18 cellular contexts compared by ENCODE assay signal in the genomic region with DNA sequence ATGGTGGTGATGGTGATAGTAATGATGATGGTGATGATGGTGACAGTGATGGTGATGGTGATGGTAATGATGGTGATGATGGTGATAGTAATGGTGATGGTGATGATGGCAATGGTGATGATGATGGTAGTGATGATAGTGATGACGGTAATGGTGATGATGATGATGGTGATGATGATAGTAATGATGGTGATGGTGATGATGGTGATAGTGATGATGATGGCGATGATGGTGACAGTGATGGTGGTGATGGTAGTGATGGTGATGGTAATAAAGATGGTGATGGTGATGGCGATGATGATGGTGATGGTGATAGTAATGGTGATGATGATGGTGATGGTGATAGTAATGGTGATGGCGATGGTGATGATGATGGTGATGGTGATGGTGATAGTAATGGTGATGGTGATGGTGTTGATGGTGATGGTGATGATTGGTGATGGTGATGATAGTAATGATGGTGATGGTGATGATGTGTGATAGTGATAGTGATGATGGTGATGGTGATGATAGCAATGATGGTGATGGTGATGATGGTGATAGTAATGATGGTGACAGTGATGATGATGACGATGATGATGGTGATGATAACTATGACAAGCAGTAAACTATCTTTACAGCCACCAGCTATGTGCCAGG. TPM values are rescaled to one million over a fixed set of nuclear protein-coding genes. Genes with fewer than 3 reads are reported as not detected.
DNase-seq lines count a peak whose midpoint lies in the region; ATAC-seq, FAIRE-seq and TF ChIP-seq lines count a peak whose summit lies in the region.
"Had no signal": no experiment of that assay in that cellular context is flagged by ENCODE, and none has a peak within 500 bp of the region (broad histone marks: within the 10 kb centered on the region; RNA-seq: fewer than 3 reads in every experiment).

No MANE protein-coding gene starts in this region.

- H2BK5ac ChIP-seq in IMR-90 (ENCODE audit: low read depth, low read length, poor library complexity, severe bottlenecking) (peak overlapping the region; percentile 47), H1 (ENCODE audit: low read depth, low read length) (no peak overlapping the region; the same call in 1 of the 2 replicates)

- in situ Hi-C loops in IMR-90 (cut with MboI; ENCODE audit: low sequenced_read_pairs): no loop called here

- no peak overlapping the region for H2BK120ac ChIP-seq in IMR-90 (ENCODE audit: low read depth, low read length)
- H2BK120ac ChIP-seq in H1 (replicated peaks; ENCODE audit: low read depth, low read length): no peak overlapping the region

- CTCF ChIA-PET in HEK293 (lab: Yijun Ruan, JAX) (interaction anchor here (1.3 kb wide), 1 partner anchor 22 kb away, joined by 5 read pairs; no protein-coding TSS in a partner anchor), IMR-90 (lab: Yijun Ruan, JAX) (no interaction called here), H1 (lab: Charles Lee; ENCODE audit: partially characterized antibody) (interaction anchor here (0.9 kb wide), 1 partner anchor 53 kb away, joined by 3 read pairs; no protein-coding TSS in a partner anchor)

- H3K23me2 ChIP-seq in H1 (ENCODE audit: low read depth, low read length): peaks cover 11% of the 10 kb centered on the region; the same call in 1 of the 2 replicates

- H2AK5ac ChIP-seq in IMR-90 (ENCODE audit: low read depth, low read length) (no peak overlapping the region), H1 (ENCODE audit: low read depth, low read length) (peak overlapping the region; percentile 85; the same call in 1 of the 2 replicates)

- intact Hi-C loops in IMR-90 (cut with micrococcal nuclease): no loop called here

- H3K9me1 ChIP-seq in IMR-90 (ENCODE audit: insufficient read depth, low read length): peaks cover 24% of the 10 kb centered on the region

- H3K4me3 ChIP-seq in HEK293 (ENCODE audit: low read depth, low read length) (no peak overlapping the region), IMR-90 (ENCODE audit: insufficient read depth, low read depth, low read length) (no peak overlapping the region), H1 (ENCODE audit: extremely low read depth in 1 of 4, insufficient read depth in 2 of 4, low read depth in 3 of 4, low read length in 4 of 4) (no peak overlapping the region)
- H3K4me3 ChIP-seq: GM23338 had no signal

- BruUV-seq in IMR-90 (replicated peaks; lab: Mats Ljungman, UMichigan): no TSS peak

- no peak overlapping the region for H3K14ac ChIP-seq in IMR-90 (replicated peaks; ENCODE audit: low read depth, low read length)
- no peak overlapping the region for H3K14ac ChIP-seq in H1 (ENCODE audit: insufficient read length)

- no peak overlapping the region for H3K9ac ChIP-seq in IMR-90 (ENCODE audit: low read depth, low read length)
- H3K9ac ChIP-seq in H1 (replicated peaks in 1 of 4; ENCODE audit: extremely low read depth in 1 of 4, low read depth in 3 of 4, low read length in 3 of 4): no peak overlapping the region

- no peak overlapping the region for H3K27ac ChIP-seq in HEK293 (ENCODE audit: extremely low read depth, low read depth, low read length)
- H3K27ac ChIP-seq in IMR-90 (ENCODE audit: insufficient read depth, low read length): no peak overlapping the region
- H3K27ac ChIP-seq in H1 (ENCODE audit: low read depth, low read length): no peak overlapping the region

- H2AFZ ChIP-seq in IMR-90 (replicated peaks; ENCODE audit: low read length, poor library complexity) (no peak overlapping the region), H1 (ENCODE audit: low read length) (no peak overlapping the region)
- H2AFZ ChIP-seq: GM23338 had no signal

- H3K56ac ChIP-seq in IMR-90 (ENCODE audit: extremely low read depth, insufficient read depth, low read length) (no peak overlapping the region), H1 (replicated peaks; ENCODE audit: insufficient read length, low read depth, low read length) (peak overlapping the region; percentile 99)

- TF ChIP-seq POLR2A in IMR-90 (IDR thresholded peaks at IDR 0.05; ENCODE audit: low read depth, low read length) (no peak), H1 (IDR thresholded peaks at IDR 0.05; ENCODE audit: control extremely low read depth in 1 of 2, low read depth in 2 of 2, low read length in 2 of 2) (no peak)

- H4K91ac ChIP-seq in IMR-90 (ENCODE audit: insufficient read depth, low read depth, low read length) (no peak overlapping the region), H1 (replicated peaks; ENCODE audit: insufficient read length, low read length) (peak overlapping the region; percentile 74)

- POLR2A ChIA-PET in HEK293 (lab: Yijun Ruan, JAX) (no interaction called here), IMR-90 (lab: Charles Lee; ENCODE audit: unreplicated experiment) (no interaction called here), H1 (lab: Charles Lee; ENCODE audit: partially characterized antibody) (interaction anchor here (3.1 kb wide), 1 partner anchor 14 kb away, joined by 15 read pairs; no protein-coding TSS in a partner anchor)

- no peak overlapping the region for H4K5ac ChIP-seq in IMR-90 (ENCODE audit: low read depth, low read length)
- H4K5ac ChIP-seq in H1 (ENCODE audit: insufficient read length, low read depth, low read length): no peak overlapping the region

- H3K27me3 ChIP-seq in IMR-90 (ENCODE audit: control insufficient read depth, insufficient read depth, low read length) (no peaks in the 10 kb centered on the region), H1 (replicated peaks in 1 of 4; ENCODE audit: control insufficient read depth in 3 of 4, extremely low read depth in 1 of 4, insufficient read depth in 3 of 4, low read length in 3 of 4) (no peaks in the 10 kb centered on the region)

- no peaks in the 10 kb centered on the region for H3K9me3 ChIP-seq in HEK293 (ENCODE audit: control insufficient read depth, insufficient read depth, low read depth, low read length)
- peaks cover 3% of the 10 kb centered on the region for H3K9me3 ChIP-seq in IMR-90 (ENCODE audit: control insufficient read depth, insufficient read depth, low read length)
- no peaks in the 10 kb centered on the region; a peak in 2 of 4 replicates for H3K9me3 ChIP-seq in H1 (ENCODE audit: insufficient read depth in 2 of 2, low read depth in 1 of 2, low read length in 1 of 2)

- no peak overlapping the region for H3K23ac ChIP-seq in IMR-90 (ENCODE audit: low read depth, low read length)
- H3K23ac ChIP-seq in H1 (ENCODE audit: insufficient read length): no peak overlapping the region

- H3K36me3 ChIP-seq in HEK293 (ENCODE audit: control insufficient read depth in 2 of 2, insufficient read depth in 1 of 2, low read length in 2 of 2): peaks cover 0 to 3% of the 10 kb centered on the region in 2 experiments; a peak in 1 of 3 replicates
- H3K36me3 ChIP-seq in IMR-90 (ENCODE audit: control insufficient read depth, insufficient read depth, low read length): no peaks in the 10 kb centered on the region
- H3K36me3 ChIP-seq in H1 (ENCODE audit: control insufficient read depth in 2 of 4, insufficient read depth in 4 of 4, low read length in 3 of 4): no peaks in the 10 kb centered on the region

- ATAC-seq in IMR-90 (ENCODE audit: low read depth): no peak
- ATAC-seq in GM18873 (IDR thresholded peaks at IDR 0.05; ENCODE audit: low FRiP score, unreplicated experiment): no peak
- ATAC-seq: GM23338 had no signal

- H2AK9ac ChIP-seq in IMR-90 (replicated peaks; ENCODE audit: low read depth, low read length, poor library complexity): no peak overlapping the region

- no peak overlapping the region for H3K4me2 ChIP-seq in IMR-90 (ENCODE audit: low read depth, low read length)
- no peak overlapping the region for H3K4me2 ChIP-seq in H1 (ENCODE audit: insufficient read depth in 1 of 2, low read depth in 2 of 2, low read length in 2 of 2)
- H3K4me2 ChIP-seq: GM23338 had no signal

- H4K20me1 ChIP-seq in IMR-90 (ENCODE audit: insufficient read depth, low read length) (peaks cover 72% of the 10 kb centered on the region), H1 (replicated peaks in 1 of 2; ENCODE audit: control insufficient read depth in 1 of 2, insufficient read depth in 2 of 2, low read length in 2 of 2) (peaks cover 0 to 16% of the 10 kb centered on the region in 2 experiments)

- FAIRE-seq in H1 (lab: Jason Lieb, UNC): no peak
- no peak for FAIRE-seq in frontal cortex (lab: Jason Lieb, UNC)
- FAIRE-seq: GM12892, GM19239, H54 had no signal

- 67% methylated on average over 4 of the region's 5 CpGs; no CpG with 5 or more reads in 1 of the 2 experiments for WGBS in IMR-90 (ENCODE audit: extremely low coverage in 2 of 2, insufficient read length in 1 of 2), 2 experiments
- 70% methylated on average over 5 of the region's 5 CpGs; no CpG with 5 or more reads in 1 of the 2 experiments for WGBS in H1 (ENCODE audit: extremely low coverage in 1 of 2, insufficient coverage in 1 of 2, insufficient read length in 1 of 2, insufficient replicate concordance in 2 of 2, low coverage in 1 of 2, low lambda C conversion rate in 2 of 2, missing lambda C conversion rate in 1 of 2), 2 experiments

- no peak for TF ChIP-seq CTCF in HEK293 (tag by site-specific recombination; IDR thresholded peaks at IDR 0.05)
- no peak for TF ChIP-seq CTCF in IMR-90 (conservative IDR thresholded peaks at IDR 0.05; ENCODE audit: low read depth, low read length)
- TF ChIP-seq CTCF in H1 (IDR thresholded peaks at IDR 0.05; ENCODE audit: control extremely low read depth in 1 of 3, insufficient read depth in 1 of 3, low read depth in 1 of 3, low read length in 3 of 3): no peak

- TF ChIP-seq EP300 in H1 (IDR thresholded peaks at IDR 0.05; ENCODE audit: borderline replicate concordance in 1 of 2, low read depth in 2 of 2, low read length in 2 of 2): no peak

- H3K18ac ChIP-seq in IMR-90 (ENCODE audit: low read depth, low read length): no peak overlapping the region
- H3K18ac ChIP-seq in H1 (ENCODE audit: extremely low read depth, low read length): no peak overlapping the region

- peaks cover 42 to 70% of the 10 kb centered on the region in 2 experiments for H3K79me1 ChIP-seq in IMR-90 (ENCODE audit: low read depth in 1 of 2, low read length in 2 of 2)
- H3K79me1 ChIP-seq in H1 (ENCODE audit: low read depth, low read length): peaks cover 5% of the 10 kb centered on the region; the same call in 1 of the 2 replicates

- H3K4me1 ChIP-seq in HEK293 (ENCODE audit: control insufficient read depth, insufficient read depth, low read length): no peaks in the 10 kb centered on the region
- peaks cover 4% of the 10 kb centered on the region; the same call in 1 of the 2 replicates for H3K4me1 ChIP-seq in IMR-90 (ENCODE audit: control insufficient read depth, insufficient read depth, low read length)
- H3K4me1 ChIP-seq in H1 (replicated peaks in 1 of 4; ENCODE audit: control insufficient read depth in 3 of 4, insufficient read depth in 4 of 4, low read length in 3 of 4): peaks cover 0 to 14% (median 1%) of the 10 kb centered on the region in 4 experiments; a peak in 4 of 7 replicates

- dilution Hi-C loops in IMR-90 (cut with HindIII; ENCODE audit: low sequenced_read_pairs, unreplicated experiment): no loop called here

- peaks cover 7 to 22% of the 10 kb centered on the region in 2 experiments; a peak in 2 of 4 replicates for H3K79me2 ChIP-seq in H1 (ENCODE audit: control insufficient read depth in 1 of 2, insufficient read depth in 2 of 2, low read length in 2 of 2)

- DNase-seq in IMR-90 (no peak), H1 (ENCODE audit: low read depth in 1 of 2, low spot score in 2 of 2) (no peak), frontal cortex (ENCODE audit: low spot score in 2 of 2) (no peak), Kasumi-1 (lab: John Stamatoyannopoulos, UW) (no peak)
- DNase-seq: C1 segment of cervical spinal cord; Calu3; CD4-positive, alpha-beta memory T cell; COR-L47; DMS53; DMS79 treated with DMSO at 0.1 percent for 48 hours; GF-D8; HCEC 1CT had no signal

- H3K4ac ChIP-seq in IMR-90 (ENCODE audit: low read depth, low read length) (no peak overlapping the region), H1 (replicated peaks; ENCODE audit: insufficient read length, low read depth, low read length) (no peak overlapping the region)

- H2BK15ac ChIP-seq in IMR-90 (ENCODE audit: low read depth, low read length) (no peak overlapping the region), H1 (ENCODE audit: low read length) (no peak overlapping the region; the same call in 1 of the 2 replicates)

- H4K8ac ChIP-seq in IMR-90 (ENCODE audit: low read depth in 2 of 2, low read length in 2 of 2) (no peak overlapping the region), H1 (ENCODE audit: extremely low read depth, insufficient read depth, low read length) (no peak overlapping the region)

- H2BK20ac ChIP-seq in IMR-90 (ENCODE audit: low read depth, low read length) (no peak overlapping the region), H1 (ENCODE audit: low read length) (no peak overlapping the region)

- TF ChIP-seq RAD21 in IMR-90 (IDR thresholded peaks at IDR 0.05; ENCODE audit: low read length) (no peak), H1 (IDR thresholded peaks at IDR 0.05 in 1 of 2, conservative IDR thresholded peaks at IDR 0.05 in 1 of 2; ENCODE audit: low read depth in 2 of 2, low read length in 2 of 2) (no peak)

- no peak overlapping the region for H2BK12ac ChIP-seq in H1 (ENCODE audit: low read depth, low read length)

RNA-seq across cellular contexts. Expression of a gene that starts 38.6 kb away (rescaled TPM):
- 5.9 and 6.9 TPM in 2 replicates for total RNA-seq in IMR-90 (2012; rRNA removed)
- polyA plus RNA-seq in IMR-90 (2012; rRNA removed): 9.5 and 9.6 TPM in 2 replicates
- 5.9 and 8.8 TPM in 2 replicates for polyA plus RNA-seq in IMR-90 (2012; cell fraction: cytosol; rRNA removed)
- polyA plus RNA-seq in IMR-90 (2012; cell fraction: nucleus; rRNA removed; ENCODE audit: low replicate concordance): 21.2 and 22.2 TPM in 2 replicates
- total RNA-seq in H1 (2021; fragmentation: NEBNext Ultra II Directional; extraction: Animal tissue kit (Norgen Biotek cat#: 25700)): 9.4 and 9.5 TPM in 2 replicates
- 3.4 and 3.7 TPM in 2 replicates for polyA plus RNA-seq in H1 (2011; rRNA removed)
- 3.9 TPM for polyA plus RNA-seq in H1 (2011; cell fraction: cytosol; rRNA removed)
- polyA plus RNA-seq in H1 (2011; cell fraction: nucleus; rRNA removed): 8.1 TPM
- 6.4 to 7.2 TPM (median 6.8 TPM) in 4 replicates for polyA plus RNA-seq in H1 (2012, experiment 1 of 2)
- 5.4 TPM for polyA plus RNA-seq in H1 (2012, experiment 2 of 2)
- 5.1 TPM for polyA plus RNA-seq in H1 (2013, experiment 1 of 2)
- polyA plus RNA-seq in H1 (2013, experiment 2 of 2): 5.6 TPM
- polyA minus RNA-seq in H1 (2011; rRNA and poly(A)+ RNA removed): 3.4 and 3.8 TPM in 2 replicates
- polyA minus RNA-seq in H1 (2011; cell fraction: cytosol; rRNA and poly(A)+ RNA removed): 3.2 TPM
- 4.7 TPM for polyA minus RNA-seq in H1 (2011; cell fraction: nucleus; rRNA and poly(A)+ RNA removed)
- total RNA-seq in frontal cortex: 31.8 TPM
